In genomic region chr11:105867742-105868141, GRCh38 we compare ENCODE assay signal across 21 cellular contexts.
"Had no signal": no experiment of that assay in that cellular context is flagged by ENCODE, and none has a peak within 500 bp of the region (broad histone marks: within the 10 kb centered on the region; RNA-seq: fewer than 3 reads in every experiment).

No MANE protein-coding gene starts in this region.

- H3K36me3 ChIP-seq: esophagus muscularis mucosa, pancreas, right lobe of liver, suprapubic skin, thyroid gland, upper lobe of left lung, vagina had no signal

- H3K27ac Mint-ChIP-seq: naive B cell; nephron; progenitor cell of endocrine pancreas; stimulated activated effector memory CD8-positive, alpha-beta T cell treated with anti-CD3 and anti-CD28 coated beads, Interleukin-12 subunit alpha, Interleukin-12 subunit beta, amount 100 ng/mL, for 72 hours had no signal

- H3K36me3 Mint-ChIP-seq: naive B cell; stimulated activated effector memory CD8-positive, alpha-beta T cell treated with anti-CD3 and anti-CD28 coated beads, Interleukin-12 subunit alpha, Interleukin-12 subunit beta, amount 100 ng/mL, for 72 hours had no signal

- H3K4me3 Mint-ChIP-seq: naive B cell; nephron; stimulated activated effector memory CD8-positive, alpha-beta T cell treated with anti-CD3 and anti-CD28 coated beads, Interleukin-12 subunit alpha, Interleukin-12 subunit beta, amount 100 ng/mL, for 72 hours had no signal

- H3K9me3 Mint-ChIP-seq: naive B cell; nephron; stimulated activated effector memory CD8-positive, alpha-beta T cell treated with anti-CD3 and anti-CD28 coated beads, Interleukin-12 subunit alpha, Interleukin-12 subunit beta, amount 100 ng/mL, for 72 hours had no signal

- DNase-seq: effector memory CD4-positive, alpha-beta T cell; left colon; left ventricle myocardium superior; mesendoderm; naive B cell; occipital lobe; pancreas; right lobe of liver; stimulated activated CD4-positive, alpha-beta T cell treated with anti-CD3 and anti-CD28 coated beads, Interleukin-4, amount 100 ng/mL, for 1 hour; stimulated activated CD8-positive, alpha-beta memory T cell treated with anti-CD3 and anti-CD28 coated beads, Interleukin-4, amount 100 ng/mL, for 48 hours; stimulated activated naive CD8-positive, alpha-beta T cell treated with anti-CD3 and anti-CD28 coated beads, Interleukin-15, Interleukin-2, amounts not matched to agents 100 U/mL and 50 U/mL, for 24 hours; thyroid gland; upper lobe of left lung had no signal

- H3K9me3 ChIP-seq: esophagus muscularis mucosa, pancreas, right lobe of liver, suprapubic skin, thyroid gland, upper lobe of left lung, vagina had no signal

- H3K27ac ChIP-seq: epithelial cell of prostate, esophagus muscularis mucosa, pancreas, right lobe of liver, suprapubic skin, thyroid gland, upper lobe of left lung, vagina had no signal

- H3K27me3 ChIP-seq: esophagus muscularis mucosa, right lobe of liver, suprapubic skin, thyroid gland, upper lobe of left lung, vagina had no signal

- H3K4me3 ChIP-seq: esophagus muscularis mucosa, lung, pancreas, right lobe of liver, suprapubic skin, thyroid gland, upper lobe of left lung, vagina had no signal

- ATAC-seq: left colon; left ventricle myocardium superior; pancreas; right lobe of liver; stimulated activated effector memory CD8-positive, alpha-beta T cell treated with anti-CD3 and anti-CD28 coated beads, Interleukin-12 subunit alpha, Interleukin-12 subunit beta, amount 100 ng/mL, for 72 hours; stimulated activated naive CD8-positive, alpha-beta T cell treated with anti-CD3 and anti-CD28 coated beads, Interleukin-15, Interleukin-2, amounts not matched to agents 100 U/mL and 50 U/mL, for 24 hours had no signal

- H3K4me1 ChIP-seq: pancreas, right lobe of liver, suprapubic skin, thyroid gland, upper lobe of left lung, vagina had no signal

- H3K4me1 Mint-ChIP-seq: naive B cell; stimulated activated effector memory CD8-positive, alpha-beta T cell treated with anti-CD3 and anti-CD28 coated beads, Interleukin-12 subunit alpha, Interleukin-12 subunit beta, amount 100 ng/mL, for 72 hours had no signal
